22 cellular contexts compared by ENCODE assay signal in genomic region chr14:74587363-74587707, GRCh38.
"Had no signal": no experiment of that assay in that cellular context is flagged by ENCODE, and none has a peak within 500 bp of the region (broad histone marks: within the 10 kb centered on the region; RNA-seq: fewer than 3 reads in every experiment).

No MANE protein-coding gene starts in this region.

- H3K4me3 Mint-ChIP-seq: activated CD4-positive, alpha-beta memory T cell treated with anti-CD3 and anti-CD28 coated beads, Interleukin-2, amount 10 ng/mL, durations not matched to agents 7 days and 5 days; activated CD4-positive, alpha-beta T cell treated with anti-CD3 and anti-CD28 coated beads for 36 hours; activated naive CD4-positive, alpha-beta T cell treated with anti-CD3 and anti-CD28 coated beads, Interleukin-2, amount 50 U/mL, for 24 hours; activated T-cell treated with anti-CD3 and anti-CD28 coated beads, Interleukin-2, amount 50 U/mL, for 72 hours; brain; IgD-negative memory B cell; T-cell had no signal

- H3K4me1 ChIP-seq: Peyer's patch had no signal

- H3K4me3 ChIP-seq: Peyer's patch, SK-N-MC had no signal

- H3K36me3 Mint-ChIP-seq: activated naive CD4-positive, alpha-beta T cell treated with anti-CD3 and anti-CD28 coated beads, Interleukin-2, amount 50 U/mL, for 24 hours; brain; T-cell had no signal

- H3K36me3 ChIP-seq: Peyer's patch had no signal

- H3K27ac ChIP-seq: Peyer's patch, SK-N-MC, VCaP had no signal

- H3K27me3 ChIP-seq: Peyer's patch had no signal

- H3K27ac Mint-ChIP-seq: activated CD4-positive, alpha-beta memory T cell treated with anti-CD3 and anti-CD28 coated beads, Interleukin-2, amount 10 ng/mL, durations not matched to agents 7 days and 5 days; activated CD4-positive, alpha-beta T cell treated with anti-CD3 and anti-CD28 coated beads for 36 hours; activated naive CD4-positive, alpha-beta T cell treated with anti-CD3 and anti-CD28 coated beads, Interleukin-2, amount 50 U/mL, for 24 hours; activated T-cell treated with anti-CD3 and anti-CD28 coated beads, Interleukin-2, amount 50 U/mL, for 72 hours; brain; T-cell had no signal

- H3K27me3 Mint-ChIP-seq: activated CD4-positive, alpha-beta T cell treated with anti-CD3 and anti-CD28 coated beads for 36 hours; activated naive CD4-positive, alpha-beta T cell treated with anti-CD3 and anti-CD28 coated beads, Interleukin-2, amount 50 U/mL, for 24 hours; IgD-negative memory B cell had no signal

- DNase-seq: activated CD4-positive, alpha-beta memory T cell treated with anti-CD3 and anti-CD28 coated beads, Interleukin-2, amount 10 ng/mL, durations not matched to agents 7 days and 5 days; activated CD4-positive, alpha-beta T cell treated with anti-CD3 and anti-CD28 coated beads for 36 hours; activated CD4-positive, alpha-beta T cell treated with anti-CD3 and anti-CD28 coated beads, Interleukin-2, amount 50 U/mL, for 1 hour; activated CD8-positive, alpha-beta memory T cell treated with anti-CD3 and anti-CD28 coated beads, Interleukin-2, amount 50 U/mL, for 4 hours; activated T-cell treated with anti-CD3 and anti-CD28 coated beads, Interleukin-2, amount 50 U/mL, for 72 hours; KG1; NCI-H1092; NCI-H1417 treated with DMSO at 0.1 percent for 48 hours; NCI-H1694 treated with DMSO at 0.1 percent for 48 hours; NCI-H2029 treated with DMSO at 0.1 percent for 48 hours; NCI-H510A treated with DMSO at 0.1 percent for 48 hours; NK-92 treated with Interleukin-12 subunit alpha and Interleukin-12 subunit beta, amount 100 ng/mL, for 24 hours; SIG-M5; T-cell; T-helper 2 cell; T1000 had no signal

- H3K4me1 Mint-ChIP-seq: T-cell had no signal

- H3K9me3 ChIP-seq: Peyer's patch had no signal

- H3K9me3 Mint-ChIP-seq: activated CD4-positive, alpha-beta memory T cell treated with anti-CD3 and anti-CD28 coated beads, Interleukin-2, amount 10 ng/mL, durations not matched to agents 7 days and 5 days; activated naive CD4-positive, alpha-beta T cell treated with anti-CD3 and anti-CD28 coated beads, Interleukin-2, amount 50 U/mL, for 24 hours; activated T-cell treated with anti-CD3 and anti-CD28 coated beads, Interleukin-2, amount 50 U/mL, for 72 hours; IgD-negative memory B cell; T-cell had no signal
